ENCODE assay signal across 26 cellular contexts in the genomic region with DNA sequence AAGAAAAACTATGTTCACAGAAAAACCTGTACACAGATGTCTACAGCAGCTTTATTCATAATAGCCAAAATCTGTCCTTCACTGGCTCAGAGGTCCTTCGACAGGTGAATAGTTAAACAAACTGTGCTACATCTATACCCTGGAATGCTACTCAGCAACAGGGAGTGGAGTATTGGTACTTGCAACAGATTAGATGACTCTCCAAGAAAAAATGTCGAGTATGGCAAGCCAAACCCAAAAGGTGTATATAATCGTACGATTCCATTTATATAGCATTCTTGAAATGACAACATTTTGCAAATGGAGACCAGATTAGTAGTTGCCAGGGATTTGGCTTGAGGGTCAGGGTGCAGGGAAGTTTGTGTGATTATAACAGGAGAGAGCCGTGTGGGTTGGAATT. TPM values are rescaled to one million over a fixed set of nuclear protein-coding genes. Genes with fewer than 3 reads are reported as not detected.
"Had no signal": no experiment of that assay in that cellular context is flagged by ENCODE, and none has a peak within 500 bp of the region (broad histone marks: within the 10 kb centered on the region; RNA-seq: fewer than 3 reads in every experiment).

No MANE protein-coding gene starts in this region.

- H3K9me3 Mint-ChIP-seq: activated B cell treated with CpG ODN at 0.5 μM for 24 hours; activated CD4-positive, alpha-beta memory T cell treated with anti-CD3 and anti-CD28 coated beads, Interleukin-2, amount 10 ng/mL, durations not matched to agents 7 days and 5 days; activated naive CD4-positive, alpha-beta T cell treated with anti-CD3 and anti-CD28 coated beads, Interleukin-2, amount 10 ng/mL, durations not matched to agents 7 days and 5 days; activated naive CD8-positive, alpha-beta T cell treated with anti-CD3 and anti-CD28 coated beads for 36 hours; activated T-helper 17 cell treated with anti-CD3 and anti-CD28 coated beads, Interleukin-2, amount 50 U/mL, for 72 hours had no signal

- H3K27me3 ChIP-seq: Peyer's patch had no signal

- DNase-seq: activated B cell treated with CpG ODN at 0.5 μM for 24 hours; activated CD4-positive, alpha-beta memory T cell treated with anti-CD3 and anti-CD28 coated beads, Interleukin-2, amount 10 ng/mL, durations not matched to agents 7 days and 5 days; activated CD4-positive, alpha-beta T cell treated with anti-CD3 and anti-CD28 coated beads for 1 hour; activated CD4-positive, alpha-beta T cell treated with anti-CD3 and anti-CD28 coated beads, Interleukin-2, amount 50 U/mL, for 1 hour; activated gamma-delta T cell; activated naive CD4-positive, alpha-beta T cell treated with anti-CD3 and anti-CD28 coated beads, Interleukin-2, amount 10 ng/mL, durations not matched to agents 7 days and 5 days; activated naive CD8-positive, alpha-beta T cell treated with anti-CD3 and anti-CD28 coated beads for 36 hours; activated T-cell treated with anti-CD3 and anti-CD28 coated beads for 4 hours; activated T-cell treated with anti-CD3 and anti-CD28 coated beads, Interleukin-2, amount 50 U/mL, for 48 hours; brain microvascular endothelial cell; caudate nucleus; Karpas-422; NCI-H1048; NCI-H1417; NCI-H187; NCI-H2081; NCI-H526 treated with DMSO at 0.1 percent for 48 hours; NCI-H82; OCI-M1; Peyer's patch; SIG-M5; T-helper 17 cell; T1000 had no signal

- H3K36me3 ChIP-seq: brain microvascular endothelial cell, Peyer's patch had no signal

- H3K4me1 ChIP-seq: Peyer's patch had no signal

- H3K27ac Mint-ChIP-seq: activated B cell treated with CpG ODN at 0.5 μM for 24 hours; activated CD4-positive, alpha-beta memory T cell treated with anti-CD3 and anti-CD28 coated beads, Interleukin-2, amount 10 ng/mL, durations not matched to agents 7 days and 5 days; activated naive CD4-positive, alpha-beta T cell treated with anti-CD3 and anti-CD28 coated beads, Interleukin-2, amount 10 ng/mL, durations not matched to agents 7 days and 5 days; activated naive CD8-positive, alpha-beta T cell treated with anti-CD3 and anti-CD28 coated beads for 36 hours; activated T-helper 17 cell treated with anti-CD3 and anti-CD28 coated beads, Interleukin-2, amount 50 U/mL, for 72 hours; T-helper 17 cell had no signal

- H3K4me3 ChIP-seq: K562, Peyer's patch had no signal

- H3K27ac ChIP-seq: brain microvascular endothelial cell, Peyer's patch had no signal

- H3K4me3 Mint-ChIP-seq: activated B cell treated with CpG ODN at 0.5 μM for 24 hours; activated CD4-positive, alpha-beta memory T cell treated with anti-CD3 and anti-CD28 coated beads, Interleukin-2, amount 10 ng/mL, durations not matched to agents 7 days and 5 days; activated naive CD4-positive, alpha-beta T cell treated with anti-CD3 and anti-CD28 coated beads, Interleukin-2, amount 10 ng/mL, durations not matched to agents 7 days and 5 days; activated naive CD8-positive, alpha-beta T cell treated with anti-CD3 and anti-CD28 coated beads for 36 hours; activated T-helper 17 cell treated with anti-CD3 and anti-CD28 coated beads, Interleukin-2, amount 50 U/mL, for 72 hours; T-helper 17 cell had no signal

- H3K9me3 ChIP-seq: Peyer's patch had no signal

- ATAC-seq: activated T-helper 17 cell treated with anti-CD3 and anti-CD28 coated beads, Interleukin-2, amount 50 U/mL, for 72 hours; K562; T-helper 17 cell had no signal

- H3K36me3 Mint-ChIP-seq: activated naive CD4-positive, alpha-beta T cell treated with anti-CD3 and anti-CD28 coated beads, Interleukin-2, amount 10 ng/mL, durations not matched to agents 7 days and 5 days; activated naive CD8-positive, alpha-beta T cell treated with anti-CD3 and anti-CD28 coated beads for 36 hours had no signal

- H3K4me1 Mint-ChIP-seq: activated B cell treated with CpG ODN at 0.5 μM for 24 hours; activated T-helper 17 cell treated with anti-CD3 and anti-CD28 coated beads, Interleukin-2, amount 50 U/mL, for 72 hours had no signal

RNA-seq across cellular contexts. Expression of a gene that starts 22.4 kb away (rescaled TPM):
- total RNA-seq: activated B cell treated with CpG ODN at 0.5 μM for 24 hours; activated CD8-positive, alpha-beta memory T cell treated with anti-CD3 and anti-CD28 coated beads for 36 hours; T-helper 17 cell had no signal
